In the genomic region with DNA sequence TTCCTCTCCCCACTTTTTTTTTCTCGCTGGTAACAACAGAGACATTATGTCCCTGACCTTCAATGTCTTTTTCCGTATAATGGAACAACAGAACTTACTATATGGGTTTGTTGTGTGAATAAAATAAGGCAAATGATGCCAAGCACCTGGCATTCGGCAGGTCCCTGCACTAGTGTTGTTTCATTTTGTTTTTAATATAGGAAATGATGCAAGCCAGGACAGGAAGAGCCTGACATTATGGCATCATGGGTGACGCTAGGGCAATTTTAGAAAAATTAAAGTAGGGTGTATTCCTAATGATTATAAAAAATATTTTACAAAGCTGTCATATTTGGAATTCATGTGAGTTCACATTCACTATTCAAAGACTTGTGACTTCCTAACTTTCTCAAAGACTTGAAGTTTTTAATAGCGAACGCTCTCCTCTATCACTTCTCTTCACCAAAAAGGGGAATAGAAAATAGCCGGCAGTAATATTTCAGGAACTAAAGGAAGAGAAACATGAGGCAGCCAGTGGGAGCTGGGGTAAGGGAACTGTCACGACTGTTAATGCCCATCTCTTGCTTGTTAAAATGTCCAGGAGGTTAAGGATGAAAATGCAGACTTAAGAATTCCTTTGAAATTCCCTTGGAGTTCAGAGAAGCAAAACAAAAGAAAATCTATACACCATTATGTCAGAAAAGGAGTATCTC, we compare ENCODE assay signal across 10 cellular contexts.
DNase-seq lines count a peak whose midpoint lies in the region; ATAC-seq and TF ChIP-seq lines count a peak whose summit lies in the region.
"Had no signal": no experiment of that assay in that cellular context is flagged by ENCODE, and none has a peak within 500 bp of the region (broad histone marks: within the 10 kb centered on the region; RNA-seq: fewer than 3 reads in every experiment).

No MANE protein-coding gene starts in this region.

- H3K4me3 ChIP-seq in SK-N-MC (peak overlapping the region; percentile 65), right cardiac atrium (ENCODE audit: low read length) (peak overlapping the region; percentile 32), suprapubic skin (peak overlapping the region; percentile 7)

- no peaks in the 10 kb centered on the region for H3K9me3 Mint-ChIP-seq in activated T-cell treated with anti-CD3 and anti-CD28 coated beads, Interleukin-2, amount 50 U/mL, for 72 hours

- H3K9ac ChIP-seq in SK-N-MC (ENCODE audit: insufficient read length), result peak overlapping the region; percentile 64

- no peak for ATAC-seq in activated T-cell treated with anti-CD3 and anti-CD28 coated beads, Interleukin-2, amount 50 U/mL, for 72 hours (replicated peaks in 1 of 2)
- ATAC-seq in right cardiac atrium (no peak), HG03354 (IDR thresholded peaks at IDR 0.05; ENCODE audit: poor library complexity, severe bottlenecking, unreplicated experiment) (no peak), HG02678 (IDR thresholded peaks at IDR 0.05; ENCODE audit: unreplicated experiment) (no peak), GM19467 (IDR thresholded peaks at IDR 0.05; ENCODE audit: unreplicated experiment) (no peak)

- intact Hi-C loops in right cardiac atrium (cut with DNase I), result no loop called here

- TF ChIP-seq CTCF in suprapubic skin (IDR thresholded peaks at IDR 0.05), result no peak

- H3K27me3 ChIP-seq in right cardiac atrium (ENCODE audit: control insufficient read depth, insufficient read depth) (no peaks in the 10 kb centered on the region), suprapubic skin (no peaks in the 10 kb centered on the region)

- peak overlapping the region; percentile 99 for H3K27ac Mint-ChIP-seq in activated T-cell treated with anti-CD3 and anti-CD28 coated beads, Interleukin-2, amount 50 U/mL, for 72 hours

- H3K4me3 Mint-ChIP-seq in activated T-cell treated with anti-CD3 and anti-CD28 coated beads, Interleukin-2, amount 50 U/mL, for 72 hours, result peak overlapping the region; percentile 69 to 94

- no peak for TF ChIP-seq POLR2A in suprapubic skin (IDR thresholded peaks at IDR 0.05)

- WGBS in right cardiac atrium, result 74% methylated on average over 8 of the region's 8 CpGs
- 80% methylated on average over 8 of the region's 8 CpGs for WGBS in suprapubic skin

- H3K4me1 ChIP-seq in right cardiac atrium (ENCODE audit: control insufficient read depth, insufficient read depth, low read length) (no peaks in the 10 kb centered on the region), suprapubic skin (peaks cover 6% of the 10 kb centered on the region)

- H3K27ac ChIP-seq in SK-N-MC (peak overlapping the region; percentile 82), right cardiac atrium (ENCODE audit: low read length) (no peak overlapping the region), suprapubic skin (peak overlapping the region; percentile 29)

- DNase-seq in activated T-cell treated with anti-CD3 and anti-CD28 coated beads, Interleukin-2, amount 50 U/mL, for 72 hours, result no peak
- DNase-seq in activated T-cell treated with anti-CD3 and anti-CD28 coated beads for 4 hours, result no peak
- no peak for DNase-seq in SK-N-MC (ENCODE audit: low read depth, low spot score)
- no peak for DNase-seq in right cardiac atrium
- DNase-seq in suprapubic skin (ENCODE audit: low spot score in 2 of 2), result no peak
- DNase-seq: amygdala, NCI-H1930 had no signal

- no peak for TF ChIP-seq EP300 in suprapubic skin (IDR thresholded peaks at IDR 0.05)

- H3K9me3 ChIP-seq in SK-N-MC (ENCODE audit: low read depth, low read length) (no peaks in the 10 kb centered on the region), right cardiac atrium (ENCODE audit: control insufficient read depth, low read length) (no peaks in the 10 kb centered on the region), suprapubic skin (no peaks in the 10 kb centered on the region)

- no peaks in the 10 kb centered on the region for H3K27me3 Mint-ChIP-seq in activated T-cell treated with anti-CD3 and anti-CD28 coated beads, Interleukin-2, amount 50 U/mL, for 72 hours (ENCODE audit: low read depth)

- peaks cover 2 to 12% of the 10 kb centered on the region in 2 donors for H3K36me3 Mint-ChIP-seq in activated T-cell treated with anti-CD3 and anti-CD28 coated beads, Interleukin-2, amount 50 U/mL, for 72 hours (ENCODE audit: insufficient read depth in 2 of 2)

- H3K4me1 Mint-ChIP-seq in activated T-cell treated with anti-CD3 and anti-CD28 coated beads, Interleukin-2, amount 50 U/mL, for 72 hours (ENCODE audit: low read depth), result peaks cover 65% of the 10 kb centered on the region

- H3K36me3 ChIP-seq in SK-N-MC (ENCODE audit: insufficient read depth, low read length), result no peaks in the 10 kb centered on the region
- H3K36me3 ChIP-seq in suprapubic skin, result peaks cover 3% of the 10 kb centered on the region

Comparison
In these comparisons a context has a peak if more than half of its experiments do, and no peak if none do; other contexts are left out.
1. H3K4me3 ChIP-seq: peak in every context shown above with its lines; median percentile 65 in SK-N-MC; 32 in right cardiac atrium; 7 in suprapubic skin.